Comparison of ENCODE assay signal across 1 cellular context in genomic region chr5:66889524-66889923, GRCh38.
TF ChIP-seq lines count a peak whose summit lies in the region.

No MANE protein-coding gene starts in this region.

TF ChIP-seq in SK-N-SH treated with all-trans-retinoic acid at 6 μM for 48 hours, 23 proteins besides CTCF, POLR2A, EP300 and RAD21 (continued from another document):
- no peak for TF ChIP-seq CREB5 (CRISPR knock-in tag; IDR thresholded peaks at IDR 0.05; ENCODE audit: low read depth)
- no peak for TF ChIP-seq GLIS3 (CRISPR knock-in tag; IDR thresholded peaks at IDR 0.05)
- no peak for TF ChIP-seq TOX (CRISPR knock-in tag; IDR thresholded peaks at IDR 0.05; ENCODE audit: borderline replicate concordance)
- TF ChIP-seq ZNF70 (CRISPR knock-in tag; IDR thresholded peaks at IDR 0.05): no peak
- TF ChIP-seq, protein P1, sequence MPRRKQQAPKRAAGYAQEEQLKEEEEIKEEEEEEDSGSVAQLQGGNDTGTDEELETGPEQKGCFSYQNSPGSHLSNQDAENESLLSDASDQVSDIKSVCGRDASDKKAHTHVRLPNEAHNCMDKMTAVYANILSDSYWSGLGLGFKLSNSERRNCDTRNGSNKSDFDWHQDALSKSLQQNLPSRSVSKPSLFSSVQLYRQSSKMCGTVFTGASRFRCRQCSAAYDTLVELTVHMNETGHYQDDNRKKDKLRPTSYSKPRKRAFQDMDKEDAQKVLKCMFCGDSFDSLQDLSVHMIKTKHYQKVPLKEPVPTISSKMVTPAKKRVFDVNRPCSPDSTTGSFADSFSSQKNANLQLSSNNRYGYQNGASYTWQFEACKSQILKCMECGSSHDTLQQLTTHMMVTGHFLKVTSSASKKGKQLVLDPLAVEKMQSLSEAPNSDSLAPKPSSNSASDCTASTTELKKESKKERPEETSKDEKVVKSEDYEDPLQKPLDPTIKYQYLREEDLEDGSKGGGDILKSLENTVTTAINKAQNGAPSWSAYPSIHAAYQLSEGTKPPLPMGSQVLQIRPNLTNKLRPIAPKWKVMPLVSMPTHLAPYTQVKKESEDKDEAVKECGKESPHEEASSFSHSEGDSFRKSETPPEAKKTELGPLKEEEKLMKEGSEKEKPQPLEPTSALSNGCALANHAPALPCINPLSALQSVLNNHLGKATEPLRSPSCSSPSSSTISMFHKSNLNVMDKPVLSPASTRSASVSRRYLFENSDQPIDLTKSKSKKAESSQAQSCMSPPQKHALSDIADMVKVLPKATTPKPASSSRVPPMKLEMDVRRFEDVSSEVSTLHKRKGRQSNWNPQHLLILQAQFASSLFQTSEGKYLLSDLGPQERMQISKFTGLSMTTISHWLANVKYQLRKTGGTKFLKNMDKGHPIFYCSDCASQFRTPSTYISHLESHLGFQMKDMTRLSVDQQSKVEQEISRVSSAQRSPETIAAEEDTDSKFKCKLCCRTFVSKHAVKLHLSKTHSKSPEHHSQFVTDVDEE (CRISPR knock-in tag; IDR thresholded peaks at IDR 0.05): no peak
- no peak for TF ChIP-seq ZFP3 (CRISPR knock-in tag; IDR thresholded peaks at IDR 0.05)
- no peak for TF ChIP-seq PPARA (CRISPR knock-in tag; IDR thresholded peaks at IDR 0.05; ENCODE audit: borderline replicate concordance)
- no peak for TF ChIP-seq ESRRG (CRISPR knock-in tag; IDR thresholded peaks at IDR 0.05)
- TF ChIP-seq ZNF565 (CRISPR knock-in tag; conservative IDR thresholded peaks at IDR 0.05; ENCODE audit: low read depth): no peak
- no peak for TF ChIP-seq POU6F1 (CRISPR knock-in tag; IDR thresholded peaks at IDR 0.05; ENCODE audit: borderline replicate concordance, low read depth)
